28 cellular contexts compared by ENCODE assay signal in the genomic region with DNA sequence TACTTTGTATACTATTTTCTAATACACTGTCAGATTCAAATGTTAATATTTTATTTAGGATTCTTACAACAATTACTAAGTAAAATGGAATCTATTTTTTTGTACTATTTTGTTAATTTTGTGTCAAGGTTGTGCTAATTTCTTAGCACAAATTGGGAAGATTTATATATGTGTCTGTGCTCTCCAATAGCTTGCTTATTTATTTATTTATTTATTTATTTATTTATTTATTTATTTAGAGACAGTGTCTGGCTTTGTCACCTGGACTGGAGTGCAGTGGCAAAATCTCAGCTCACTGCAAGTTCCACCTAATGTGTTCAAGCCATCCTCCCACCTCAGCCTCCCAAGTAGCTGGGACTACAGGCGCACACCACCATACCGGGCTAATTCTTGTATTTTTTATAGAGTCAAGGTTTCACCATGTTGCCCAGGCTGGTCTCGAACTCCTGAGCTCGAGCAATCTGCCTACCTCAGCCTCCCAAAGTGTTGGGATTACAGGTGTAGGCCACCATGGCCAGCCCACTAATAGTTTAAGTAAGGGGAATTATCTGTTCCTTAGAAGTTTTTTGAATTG. TPM values are rescaled to one million over a fixed set of nuclear protein-coding genes. Genes with fewer than 3 reads are reported as not detected.
"Had no signal": no experiment of that assay in that cellular context is flagged by ENCODE, and none has a peak within 500 bp of the region (broad histone marks: within the 10 kb centered on the region; RNA-seq: fewer than 3 reads in every experiment).

No MANE protein-coding gene starts in this region.

- H3K27me3 ChIP-seq: gastrocnemius medialis, heart right ventricle, left lung had no signal

- FAIRE-seq: colon, endothelial cell of umbilical vein, islet of Langerhans, keratinocyte had no signal

- DNase-seq: dermis blood vessel endothelial cell; dorsolateral prefrontal cortex; effector CD4-positive, alpha-beta T cell; effector memory CD4-positive, alpha-beta T cell; esophagus squamous epithelium; foreskin fibroblast; foreskin melanocyte; gastrocnemius medialis; glutamatergic neuron; heart right ventricle; hippocampal formation; left cardiac atrium; left lung; left ventricle myocardium superior; lower lobe of right lung; mammary epithelial cell; mesendoderm; midbrain; naive thymus-derived CD4-positive, alpha-beta T cell had no signal

- H3K27ac ChIP-seq: coronary artery, dorsolateral prefrontal cortex, esophagus squamous epithelium, gastrocnemius medialis, heart right ventricle, left lung, lower lobe of right lung had no signal

- ATAC-seq: gastrocnemius medialis; heart right ventricle; left cardiac atrium; left lung; left ventricle myocardium superior; lower lobe of right lung; naive thymus-derived CD4-positive, alpha-beta T cell had no signal

- H3K36me3 ChIP-seq: esophagus squamous epithelium, gastrocnemius medialis, heart right ventricle, left lung, lower lobe of right lung had no signal

- H3K4me1 ChIP-seq: heart right ventricle, left lung, lower lobe of right lung had no signal

- H3K9me3 ChIP-seq: esophagus squamous epithelium, gastrocnemius medialis, left lung, lower lobe of right lung had no signal

- H3K4me3 ChIP-seq: coronary artery, dorsolateral prefrontal cortex, esophagus squamous epithelium, gastrocnemius medialis, heart right ventricle, left lung, lower lobe of right lung had no signal

RNA-seq across cellular contexts. Expression of gene CTXND1, which starts 34.6 kb away (rescaled TPM):
- total RNA-seq: dermis blood vessel endothelial cell; endothelial cell of umbilical vein; epithelial cell of proximal tubule; esophagus squamous epithelium; glomerular endothelial cell; kidney epithelial cell; mammary epithelial cell; mononuclear cell; naive thymus-derived CD4-positive, alpha-beta T cell had no signal
- polyA plus RNA-seq: endothelial cell of umbilical vein; keratinocyte; mammary epithelial cell; naive thymus-derived CD4-positive, alpha-beta T cell had no signal
